Comparison of ENCODE assay signal across 8 cellular contexts in the genomic region with DNA sequence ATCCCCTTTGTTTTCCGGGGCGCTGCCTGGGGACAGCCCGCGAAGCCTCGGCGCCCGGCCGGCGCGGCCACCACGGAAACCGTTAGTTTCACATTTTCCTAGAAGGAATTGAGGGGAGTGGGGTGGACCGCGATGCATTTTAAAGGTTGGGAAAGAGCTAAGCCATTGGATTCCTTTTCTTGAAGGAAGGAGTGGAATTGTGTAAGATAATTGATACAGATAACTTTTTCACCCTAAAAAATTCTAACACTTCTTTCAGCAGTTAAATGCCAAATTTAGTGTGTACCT.
A peak's percentile ranks its signal among the peaks of the same experiment; 100 is the strongest.
DNase-seq lines count a peak whose midpoint lies in the region; ATAC-seq and TF ChIP-seq lines count a peak whose summit lies in the region.

No MANE protein-coding gene starts in this region.

- intact Hi-C loops in gastrocnemius medialis (cut with DNase I; ENCODE audit: low total_unique reads), result loop anchor here (1.0 to 2.0 kb wide), 2 partner anchors 191 to 343 kb away; a partner anchor contains a TSS

- H3K4me1 ChIP-seq in gastrocnemius medialis, result peaks cover 26 to 29% of the 10 kb centered on the region in 2 donors

- TF ChIP-seq POLR2A in gastrocnemius medialis (IDR thresholded peaks at IDR 0.05), result no peak

- no peak for ATAC-seq in gastrocnemius medialis
- ATAC-seq in GM21619 (IDR thresholded peaks at IDR 0.05; ENCODE audit: unreplicated experiment), result no peak
- ATAC-seq in GM18867 (IDR thresholded peaks at IDR 0.05; ENCODE audit: unreplicated experiment), result no peak
- ATAC-seq in GM19035 (IDR thresholded peaks at IDR 0.05; ENCODE audit: unreplicated experiment), result no peak

- H3K27ac ChIP-seq in VCaP (peak overlapping the region; percentile 100), gastrocnemius medialis (peak overlapping the region; percentile 94 to 98 (median 97))

- DNase-seq in foreskin fibroblast (no peak), gastrocnemius medialis (no peak), AML-193 (lab: John Stamatoyannopoulos, UW) (no peak)

- no peaks in the 10 kb centered on the region for H3K36me3 ChIP-seq in gastrocnemius medialis

- peak overlapping the region; percentile 85 for H3K4me3 ChIP-seq in GM12875 (ENCODE audit: low read depth, low read length)
- H3K4me3 ChIP-seq in foreskin fibroblast (ENCODE audit: low read depth in 1 of 2, low read length in 2 of 2), result peak overlapping the region; percentile 83 to 93
- H3K4me3 ChIP-seq in gastrocnemius medialis, result peak overlapping the region; percentile 77 to 86 (median 82)

- no peaks in the 10 kb centered on the region for H3K27me3 ChIP-seq in gastrocnemius medialis

- in situ Hi-C loops in gastrocnemius medialis (cut with MboI; ENCODE audit: low sequenced_read_pairs in 4 of 4), result no loop called here

- TF ChIP-seq CTCF in GM12875 (IDR thresholded peaks at IDR 0.05; ENCODE audit: borderline replicate concordance, insufficient read depth, low read depth, low read length), result no peak
- no peak for TF ChIP-seq CTCF in VCaP (conservative IDR thresholded peaks at IDR 0.05)
- TF ChIP-seq CTCF in foreskin fibroblast (IDR thresholded peaks at IDR 0.05; ENCODE audit: low read depth, low read length), result no peak
- TF ChIP-seq CTCF in gastrocnemius medialis (IDR thresholded peaks at IDR 0.05 in 4 of 5, conservative IDR thresholded peaks at IDR 0.05 in 1 of 5), result no peak

- H3K9me3 ChIP-seq in gastrocnemius medialis, result no peaks in the 10 kb centered on the region
